8 cellular contexts compared by ENCODE assay signal in genomic region chr14:68843471-68844209, GRCh38. TPM values are rescaled to one million over a fixed set of nuclear protein-coding genes. Genes with fewer than 3 reads are reported as not detected.
A peak's percentile ranks its signal among the peaks of the same experiment; 100 is the strongest.
DNase-seq lines count a peak whose midpoint lies in the region; ATAC-seq and TF ChIP-seq lines count a peak whose summit lies in the region.

No MANE protein-coding gene starts in this region.

- peak overlapping the region; percentile 44 for H3K4me2 ChIP-seq in fibroblast of lung (ENCODE audit: extremely low read depth, insufficient read depth, low read length)

- no peaks in the 10 kb centered on the region for H3K27me3 Mint-ChIP-seq in natural killer cell treated with Interleukin-12 subunit alpha and Interleukin-12 subunit beta and Interleukin-15 and Interleukin-18, amount 100 ng/mL, for 72 hours

- H3K36me3 ChIP-seq in HUES6 (ENCODE audit: control insufficient read depth, insufficient read depth, low read length) = no peaks in the 10 kb centered on the region
- no peaks in the 10 kb centered on the region for H3K36me3 ChIP-seq in fibroblast of lung (ENCODE audit: control insufficient read depth, insufficient read depth, low read length)

- H3K4me1 ChIP-seq in HUES6 (ENCODE audit: control insufficient read depth, insufficient read depth, low read length) (peaks cover 7% of the 10 kb centered on the region), fibroblast of lung (ENCODE audit: control insufficient read depth, extremely low read depth, insufficient read depth, low read length) (peaks cover 11% of the 10 kb centered on the region)

- peak overlapping the region; percentile 37 for H2AFZ ChIP-seq in fibroblast of lung (ENCODE audit: low read length)

- H3K27me3 ChIP-seq in HUES6 (ENCODE audit: control insufficient read depth, insufficient read depth, low read length) (no peaks in the 10 kb centered on the region), fibroblast of lung (ENCODE audit: control insufficient read depth, insufficient read depth, low read length) (no peaks in the 10 kb centered on the region)

- DNase-seq in DMS114 treated with DMSO at 0.1 percent for 48 hours (lab: John Stamatoyannopoulos, UW; ENCODE audit: unreplicated experiment) (peak; percentile 50), OCI-M1 (lab: John Stamatoyannopoulos, UW) (peak; percentile 74), fibroblast of lung (ENCODE audit: low read depth in 2 of 2) (peak; percentile 53 to 75)
- DNase-seq in activated T-cell treated with anti-CD3 and anti-CD28 coated beads, Interleukin-2, amount 50 U/mL, for 48 hours = peak; percentile 84 to 85
- DNase-seq in natural killer cell treated with Interleukin-12 subunit alpha and Interleukin-12 subunit beta and Interleukin-15 and Interleukin-18, amount 100 ng/mL, for 72 hours (ENCODE audit: low spot score) = peak; percentile 73
- peak; percentile 64 to 85 for DNase-seq in stimulated activated effector memory CD8-positive, alpha-beta T cell treated with anti-CD3 and anti-CD28 coated beads, Interleukin-12 subunit alpha, Interleukin-12 subunit beta, amount 100 ng/mL, for 72 hours (ENCODE audit: low spot score in 2 of 2)

- peaks cover 4% of the 10 kb centered on the region; the same call in 1 of the 2 replicates for H3K9me3 ChIP-seq in HUES6 (ENCODE audit: control insufficient read depth, insufficient read depth, low read depth, low read length)
- no peaks in the 10 kb centered on the region for H3K9me3 ChIP-seq in fibroblast of lung (ENCODE audit: control insufficient read depth, insufficient read depth, low read depth, low read length)

- no peaks in the 10 kb centered on the region for H3K36me3 Mint-ChIP-seq in natural killer cell treated with Interleukin-12 subunit alpha and Interleukin-12 subunit beta and Interleukin-15 and Interleukin-18, amount 100 ng/mL, for 72 hours
- H3K36me3 Mint-ChIP-seq in stimulated activated effector memory CD8-positive, alpha-beta T cell treated with anti-CD3 and anti-CD28 coated beads, Interleukin-12 subunit alpha, Interleukin-12 subunit beta, amount 100 ng/mL, for 72 hours = no peaks in the 10 kb centered on the region

- H3K9me3 Mint-ChIP-seq in natural killer cell treated with Interleukin-12 subunit alpha and Interleukin-12 subunit beta and Interleukin-15 and Interleukin-18, amount 100 ng/mL, for 72 hours = no peaks in the 10 kb centered on the region
- H3K9me3 Mint-ChIP-seq in stimulated activated effector memory CD8-positive, alpha-beta T cell treated with anti-CD3 and anti-CD28 coated beads, Interleukin-12 subunit alpha, Interleukin-12 subunit beta, amount 100 ng/mL, for 72 hours = no peaks in the 10 kb centered on the region

- peak overlapping the region; percentile 69 for H3K4me3 ChIP-seq in HUES6 (ENCODE audit: low read depth, low read length)
- peak overlapping the region in 2 of 4 experiments; percentile 40 to 45 for H3K4me3 ChIP-seq in fibroblast of lung (replicated peaks in 1 of 4; ENCODE audit: control extremely low read depth in 1 of 4, insufficient read depth in 1 of 4, low read depth in 3 of 4, low read length in 4 of 4)

- H3K27ac Mint-ChIP-seq in natural killer cell treated with Interleukin-12 subunit alpha and Interleukin-12 subunit beta and Interleukin-15 and Interleukin-18, amount 100 ng/mL, for 72 hours = peak overlapping the region in 1 of 2 donors; percentile 3
- H3K27ac Mint-ChIP-seq in stimulated activated effector memory CD8-positive, alpha-beta T cell treated with anti-CD3 and anti-CD28 coated beads, Interleukin-12 subunit alpha, Interleukin-12 subunit beta, amount 100 ng/mL, for 72 hours = peak overlapping the region; percentile 6

- H3K9ac ChIP-seq in HUES6 (ENCODE audit: low read length) = peak overlapping the region; percentile 34
- H3K9ac ChIP-seq in fibroblast of lung (ENCODE audit: insufficient read depth, low read length) = no peak overlapping the region

- H3K27ac ChIP-seq in HUES6 (ENCODE audit: low read depth, low read length) = no peak overlapping the region
- no peak overlapping the region for H3K27ac ChIP-seq in fibroblast of lung (ENCODE audit: insufficient read depth, low read length)

- no peaks in the 10 kb centered on the region for H4K20me1 ChIP-seq in fibroblast of lung (ENCODE audit: control insufficient read depth, extremely low read depth, insufficient read depth, low read length)

- peaks cover 47% of the 10 kb centered on the region in 2 donors for H3K4me1 Mint-ChIP-seq in natural killer cell treated with Interleukin-12 subunit alpha and Interleukin-12 subunit beta and Interleukin-15 and Interleukin-18, amount 100 ng/mL, for 72 hours (ENCODE audit: low read depth in 2 of 2)
- H3K4me1 Mint-ChIP-seq in stimulated activated effector memory CD8-positive, alpha-beta T cell treated with anti-CD3 and anti-CD28 coated beads, Interleukin-12 subunit alpha, Interleukin-12 subunit beta, amount 100 ng/mL, for 72 hours = peaks cover 43% of the 10 kb centered on the region

- no peaks in the 10 kb centered on the region for H3K79me2 ChIP-seq in fibroblast of lung (ENCODE audit: control insufficient read depth, insufficient read depth, low read length)

- H3K4me3 Mint-ChIP-seq in natural killer cell treated with Interleukin-12 subunit alpha and Interleukin-12 subunit beta and Interleukin-15 and Interleukin-18, amount 100 ng/mL, for 72 hours = peak overlapping the region; percentile 67
- H3K4me3 Mint-ChIP-seq in stimulated activated effector memory CD8-positive, alpha-beta T cell treated with anti-CD3 and anti-CD28 coated beads, Interleukin-12 subunit alpha, Interleukin-12 subunit beta, amount 100 ng/mL, for 72 hours = peak overlapping the region; percentile 54

- peak; percentile 75 to 78 for ATAC-seq in natural killer cell treated with Interleukin-12 subunit alpha and Interleukin-12 subunit beta and Interleukin-15 and Interleukin-18, amount 100 ng/mL, for 72 hours
- peak; percentile 77 for ATAC-seq in stimulated activated effector memory CD8-positive, alpha-beta T cell treated with anti-CD3 and anti-CD28 coated beads, Interleukin-12 subunit alpha, Interleukin-12 subunit beta, amount 100 ng/mL, for 72 hours
- no peak for ATAC-seq in HG03565 (IDR thresholded peaks at IDR 0.05; ENCODE audit: unreplicated experiment)

- TF ChIP-seq CTCF in fibroblast of lung (conservative IDR thresholded peaks at IDR 0.05 in 1 of 2, IDR thresholded peaks at IDR 0.05 in 1 of 2; ENCODE audit: low read depth in 1 of 2, low read length in 2 of 2) = peak; percentile 81 to 92

RNA-seq across cellular contexts. Expression of gene ZFP36L1, which starts 50.8 kb away (rescaled TPM):
- 13.9 and 22.0 TPM in 2 replicates for total RNA-seq in fibroblast of lung
- polyA plus RNA-seq in fibroblast of lung = 41.7 and 58.6 TPM in 2 replicates
- 111 and 130 TPM in 2 replicates for polyA plus RNA-seq in fibroblast of lung (2012)
- 82.5 and 113 TPM in 2 replicates for polyA minus RNA-seq in fibroblast of lung (ENCODE audit: low replicate concordance)
- 10 to 100 TPM; 42.4 to 94.9 TPM for total RNA-seq in natural killer cell treated with Interleukin-12 subunit alpha and Interleukin-12 subunit beta and Interleukin-15 and Interleukin-18, amount 100 ng/mL, for 72 hours
